ENCODE assay signal across 15 cellular contexts in genomic region chr13:24648983-24649684, GRCh38. TPM values are rescaled to one million over a fixed set of nuclear protein-coding genes. Genes with fewer than 3 reads are reported as not detected.
DNase-seq lines count a peak whose midpoint lies in the region; ATAC-seq and TF ChIP-seq lines count a peak whose summit lies in the region.
"Had no signal": no experiment of that assay in that cellular context is flagged by ENCODE, and none has a peak within 500 bp of the region (broad histone marks: within the 10 kb centered on the region; RNA-seq: fewer than 3 reads in every experiment).

No MANE protein-coding gene starts in this region.

- H3K9me3 Mint-ChIP-seq in MCF 10A (ENCODE audit: unreplicated experiment) = no peaks in the 10 kb centered on the region
- peaks cover 8% of the 10 kb centered on the region for H3K9me3 Mint-ChIP-seq in type B pancreatic cell
- no peaks in the 10 kb centered on the region for H3K9me3 Mint-ChIP-seq in T-cell

- DNase-seq in MCF 10A (ENCODE audit: unreplicated experiment) = no peak
- no peak for DNase-seq in breast epithelium (ENCODE audit: low spot score in 2 of 2)
- no peak for DNase-seq in WERI-Rb-1
- DNase-seq in hepatocyte (ENCODE audit: low spot score) = no peak
- no peak for DNase-seq in type B pancreatic cell (ENCODE audit: extremely low spot score, unreplicated experiment)
- DNase-seq in T-cell = no peak
- no peak for DNase-seq in NCI-H524 treated with DMSO at 0.1 percent for 48 hours (lab: John Stamatoyannopoulos, UW)
- DNase-seq in ovary = no peak
- DNase-seq: activated CD8-positive, alpha-beta memory T cell treated with anti-CD3 and anti-CD28 coated beads, Interleukin-2, amount 50 U/mL, for 4 hours; COR-L47; effector CD4-positive, alpha-beta T cell; kidney glomerular epithelial cell; stimulated activated naive CD4-positive, alpha-beta T cell treated with Interleukin-2 at 50 U/mL for 16 hours had no signal

- no peak for ATAC-seq in T-cell (replicated peaks in 1 of 4)

- no peaks in the 10 kb centered on the region for H3K27me3 ChIP-seq in breast epithelium
- no peaks in the 10 kb centered on the region for H3K27me3 ChIP-seq in WERI-Rb-1 (ENCODE audit: insufficient read depth, low read depth, severe bottlenecking)
- no peaks in the 10 kb centered on the region for H3K27me3 ChIP-seq in hepatocyte
- no peaks in the 10 kb centered on the region for H3K27me3 ChIP-seq in ovary

- H3K9me3 ChIP-seq in breast epithelium (no peaks in the 10 kb centered on the region), WERI-Rb-1 (ENCODE audit: severe bottlenecking) (no peaks in the 10 kb centered on the region), hepatocyte (ENCODE audit: low read depth) (no peaks in the 10 kb centered on the region), ovary (no peaks in the 10 kb centered on the region)

- peak overlapping the region; percentile 79 for H3K27ac Mint-ChIP-seq in MCF 10A (ENCODE audit: low read depth, unreplicated experiment)
- H3K27ac Mint-ChIP-seq in type B pancreatic cell = peak overlapping the region; percentile 77
- H3K27ac Mint-ChIP-seq in T-cell = no peak overlapping the region

- POLR2A ChIA-PET in MCF 10A (lab: Yijun Ruan, JAX) (interaction anchor here (1.0 to 1.5 kb wide), 2 partner anchors 9 to 23 kb away, joined by 3 to 6 read pairs; no protein-coding TSS in a partner anchor), T-cell (lab: Charles Lee) (interaction anchor here in 1 of 2 donors (0.5 kb wide), 1 partner anchor 55 kb away, joined by 4 read pairs; no protein-coding TSS in a partner anchor)

- H3K4me3 ChIP-seq in breast epithelium = no peak overlapping the region
- no peak overlapping the region for H3K4me3 ChIP-seq in WERI-Rb-1 (ENCODE audit: low read depth, low read length)
- H3K4me3 ChIP-seq in hepatocyte = no peak overlapping the region
- H3K4me3 ChIP-seq in ovary = no peak overlapping the region

- no peaks in the 10 kb centered on the region for H3K79me2 ChIP-seq in hepatocyte

- CTCF ChIA-PET in MCF 10A (lab: Yijun Ruan, JAX) = no interaction called here
- CTCF ChIA-PET in T-cell (lab: Charles Lee) = no interaction called here

- intact Hi-C loops in MCF 10A (cut with micrococcal nuclease) (no loop called here), breast epithelium (cut with DNase I; ENCODE audit: low total_unique reads) (no loop called here), ovary (cut with DNase I) (no loop called here)

- no peak for TF ChIP-seq POLR2A in breast epithelium (IDR thresholded peaks at IDR 0.05)
- TF ChIP-seq POLR2A in ovary (IDR thresholded peaks at IDR 0.05) = no peak

- no peak for TF ChIP-seq EP300 in ovary (IDR thresholded peaks at IDR 0.05)

- no peaks in the 10 kb centered on the region for H3K27me3 Mint-ChIP-seq in MCF 10A (ENCODE audit: insufficient read depth, unreplicated experiment)
- no peaks in the 10 kb centered on the region for H3K27me3 Mint-ChIP-seq in type B pancreatic cell
- H3K27me3 Mint-ChIP-seq in T-cell = peaks cover 6 to 10% of the 10 kb centered on the region in 2 donors

- TF ChIP-seq CTCF in MCF 10A (IDR thresholded peaks at IDR 0.05; ENCODE audit: unreplicated experiment) (no peak), breast epithelium (IDR thresholded peaks at IDR 0.05) (no peak), WERI-Rb-1 (IDR thresholded peaks at IDR 0.05; ENCODE audit: low read depth, low read length) (no peak), hepatocyte (IDR thresholded peaks at IDR 0.05; ENCODE audit: poor library complexity) (no peak), type B pancreatic cell (conservative IDR thresholded peaks at IDR 0.05) (no peak), ovary (IDR thresholded peaks at IDR 0.05) (no peak)

- H3K36me3 Mint-ChIP-seq in MCF 10A (ENCODE audit: insufficient read depth, unreplicated experiment) = no peaks in the 10 kb centered on the region
- H3K36me3 Mint-ChIP-seq in type B pancreatic cell = peaks cover 9% of the 10 kb centered on the region
- H3K36me3 Mint-ChIP-seq in T-cell = no peaks in the 10 kb centered on the region

- no peak overlapping the region for H3K4me2 ChIP-seq in hepatocyte

- no peaks in the 10 kb centered on the region for H3K4me1 Mint-ChIP-seq in MCF 10A (ENCODE audit: insufficient read depth, unreplicated experiment)
- peaks cover 22% of the 10 kb centered on the region for H3K4me1 Mint-ChIP-seq in type B pancreatic cell (ENCODE audit: unreplicated experiment)
- H3K4me1 Mint-ChIP-seq in T-cell = peaks cover 0 to 2% (median 0%) of the 10 kb centered on the region in 3 donors

- no peaks in the 10 kb centered on the region for H4K20me1 ChIP-seq in hepatocyte (ENCODE audit: insufficient read depth, poor library complexity, severe bottlenecking)

- H3K36me3 ChIP-seq in breast epithelium (no peaks in the 10 kb centered on the region), WERI-Rb-1 (no peaks in the 10 kb centered on the region), hepatocyte (replicated peaks; ENCODE audit: insufficient read depth, low read depth) (no peaks in the 10 kb centered on the region), ovary (no peaks in the 10 kb centered on the region)

- H3K4me1 ChIP-seq in breast epithelium (no peaks in the 10 kb centered on the region), hepatocyte (ENCODE audit: insufficient read depth) (peaks cover 20% of the 10 kb centered on the region), ovary (ENCODE audit: insufficient read depth) (no peaks in the 10 kb centered on the region)

- BruUV-seq in MCF 10A (replicated peaks; lab: Mats Ljungman, UMichigan) = no TSS peak

- H3K27ac ChIP-seq in breast epithelium = no peak overlapping the region
- peak overlapping the region; percentile 55 for H3K27ac ChIP-seq in WERI-Rb-1
- H3K27ac ChIP-seq in hepatocyte = peak overlapping the region; percentile 82
- no peak overlapping the region for H3K27ac ChIP-seq in ovary

- no peak overlapping the region for H3K4me3 Mint-ChIP-seq in MCF 10A (ENCODE audit: unreplicated experiment)
- no peak overlapping the region for H3K4me3 Mint-ChIP-seq in type B pancreatic cell
- H3K4me3 Mint-ChIP-seq in T-cell = no peak overlapping the region

- WGBS in hepatocyte (ENCODE audit: low lambda C conversion rate, missing lambda C conversion rate) = 94% methylated on average over 13 of the region's 14 CpGs
- WGBS in ovary, 3 donors = 74 to 90% (median 88%) methylated on average over 14 of the region's 14 CpGs

- H2AFZ ChIP-seq in hepatocyte = no peak overlapping the region

- no peaks in the 10 kb centered on the region for H3K9me2 ChIP-seq in hepatocyte (replicated peaks; ENCODE audit: insufficient read depth)

RNA-seq across cellular contexts. Expression of gene ATP12A, which starts 31.1 kb away (rescaled TPM):
- total RNA-seq in MCF 10A (2022) (not detected in 2 replicates), breast epithelium (not detected), hepatocyte (0.07 TPM in 1 of 2 replicates, not detected in the other), type B pancreatic cell (ENCODE audit: low replicate concordance) (19.0 and 23.6 TPM in 2 replicates), T-cell (not detected), ovary (under 1 TPM in 1 of 7 donors, not detected in 6; 0.05 TPM)
- polyA plus RNA-seq in hepatocyte (0.31 TPM in 1 of 2 replicates, not detected in the other), ovary (not detected)
- total RNA-seq: cardiac septum, osteocyte had no signal

Comparison
In these comparisons a context has a peak if more than half of its experiments do, and no peak if none do; other contexts are left out.
1. H3K27ac Mint-ChIP-seq: peak in MCF 10A (single experiment) and type B pancreatic cell (single experiment); none in T-cell (0 of 2).
2. H3K27ac ChIP-seq: peak in WERI-Rb-1 (single experiment) and hepatocyte (single experiment); none in breast epithelium (0 of 2) and ovary (0 of 2).
3. RNA of gene ATP12A, which starts 31.1 kb away (total RNA-seq): 19.0 to 23.6 TPM in type B pancreatic cell; 0.07 TPM in hepatocyte, not detected in T-cell, not detected in MCF 10A, not detected in breast epithelium and 0.05 TPM in ovary; every median in the first group is over 10 times any median in the second.